In genomic region chr10:79224263-79224949, GRCh38 we compare ENCODE assay signal across 12 cellular contexts.
DNase-seq lines count a peak whose midpoint lies in the region; ATAC-seq and TF ChIP-seq lines count a peak whose summit lies in the region.
"Had no signal": no experiment of that assay in that cellular context is flagged by ENCODE, and none has a peak within 500 bp of the region (broad histone marks: within the 10 kb centered on the region; RNA-seq: fewer than 3 reads in every experiment).

No MANE protein-coding gene starts in this region.

- H3K4me3 Mint-ChIP-seq in endothelial cell (ENCODE audit: unreplicated experiment): peak overlapping the region; percentile 62
- H3K4me3 Mint-ChIP-seq in stimulated activated effector memory CD8-positive, alpha-beta T cell treated with anti-CD3 and anti-CD28 coated beads, Interleukin-12 subunit alpha, Interleukin-12 subunit beta, amount 100 ng/mL, for 72 hours: no peak overlapping the region

- no peak overlapping the region for H3K4ac ChIP-seq in IMR-90 (ENCODE audit: low read depth, low read length)

- no peak for TF ChIP-seq POLR2A in IMR-90 (IDR thresholded peaks at IDR 0.05; ENCODE audit: low read depth, low read length)

- no peak overlapping the region for H2AK9ac ChIP-seq in IMR-90 (replicated peaks; ENCODE audit: low read depth, low read length, poor library complexity)

- dilution Hi-C loops in IMR-90 (cut with HindIII; ENCODE audit: low sequenced_read_pairs, unreplicated experiment): no loop called here

- peaks cover 39% of the 10 kb centered on the region for H3K9me1 ChIP-seq in IMR-90 (ENCODE audit: insufficient read depth, low read length)

- H4K20me1 ChIP-seq in IMR-90 (ENCODE audit: insufficient read depth, low read length): peaks cover 63% of the 10 kb centered on the region

- H3K9me3 ChIP-seq in IMR-90 (ENCODE audit: control insufficient read depth, insufficient read depth, low read length) (no peaks in the 10 kb centered on the region), muscle layer of colon (ENCODE audit: low read length) (no peaks in the 10 kb centered on the region)

- intact Hi-C loops in IMR-90 (cut with micrococcal nuclease): no loop called here

- CTCF ChIA-PET in IMR-90 (lab: Yijun Ruan, JAX): no interaction called here

- H3K23ac ChIP-seq in IMR-90 (ENCODE audit: low read depth, low read length): no peak overlapping the region

- no peaks in the 10 kb centered on the region for H3K9me3 Mint-ChIP-seq in endothelial cell (ENCODE audit: unreplicated experiment)
- H3K9me3 Mint-ChIP-seq in stimulated activated effector memory CD8-positive, alpha-beta T cell treated with anti-CD3 and anti-CD28 coated beads, Interleukin-12 subunit alpha, Interleukin-12 subunit beta, amount 100 ng/mL, for 72 hours: no peaks in the 10 kb centered on the region

- H2AFZ ChIP-seq in IMR-90 (replicated peaks; ENCODE audit: low read length, poor library complexity): peak overlapping the region; percentile 29

- H3K56ac ChIP-seq in IMR-90 (ENCODE audit: extremely low read depth, insufficient read depth, low read length): no peak overlapping the region

- H4K8ac ChIP-seq in IMR-90 (ENCODE audit: low read depth in 2 of 2, low read length in 2 of 2): no peak overlapping the region

- no peak overlapping the region for H2BK120ac ChIP-seq in IMR-90 (ENCODE audit: low read depth, low read length)

- peaks cover 12% of the 10 kb centered on the region for H3K36me3 Mint-ChIP-seq in endothelial cell (ENCODE audit: low read depth, unreplicated experiment)
- peaks cover 7% of the 10 kb centered on the region for H3K36me3 Mint-ChIP-seq in stimulated activated effector memory CD8-positive, alpha-beta T cell treated with anti-CD3 and anti-CD28 coated beads, Interleukin-12 subunit alpha, Interleukin-12 subunit beta, amount 100 ng/mL, for 72 hours

- H3K9ac ChIP-seq in IMR-90 (ENCODE audit: low read depth, low read length): no peak overlapping the region
- H3K9ac ChIP-seq in muscle layer of colon (ENCODE audit: low read length): no peak overlapping the region

- no peak overlapping the region for H2BK15ac ChIP-seq in IMR-90 (ENCODE audit: low read depth, low read length)

- H3K27me3 ChIP-seq in IMR-90 (ENCODE audit: control insufficient read depth, insufficient read depth, low read length) (no peaks in the 10 kb centered on the region), muscle layer of colon (ENCODE audit: control insufficient read depth in 1 of 2, insufficient read depth in 2 of 2, low read length in 2 of 2) (no peaks in the 10 kb centered on the region)

- H3K18ac ChIP-seq in IMR-90 (ENCODE audit: low read depth, low read length): no peak overlapping the region

- 0 out of 2 replicates have a peak overlapping the region, but pooled peaks have one; percentile 4 for H2AK5ac ChIP-seq in IMR-90 (ENCODE audit: low read depth, low read length)

- no peak overlapping the region for H4K91ac ChIP-seq in IMR-90 (ENCODE audit: insufficient read depth, low read depth, low read length)

- ATAC-seq in IMR-90 (ENCODE audit: low read depth) (no peak), GM19035 (IDR thresholded peaks at IDR 0.05; ENCODE audit: unreplicated experiment) (no peak)
- ATAC-seq in stimulated activated effector memory CD8-positive, alpha-beta T cell treated with anti-CD3 and anti-CD28 coated beads, Interleukin-12 subunit alpha, Interleukin-12 subunit beta, amount 100 ng/mL, for 72 hours: no peak

- H3K14ac ChIP-seq in IMR-90 (replicated peaks; ENCODE audit: low read depth, low read length): no peak overlapping the region

- peaks cover 50% of the 10 kb centered on the region for H3K4me1 ChIP-seq in IMR-90 (ENCODE audit: control insufficient read depth, insufficient read depth, low read length)
- peaks cover 89% of the 10 kb centered on the region for H3K4me1 ChIP-seq in muscle layer of colon (ENCODE audit: insufficient read depth, low read length)

- DNase-seq in IMR-90 (no peak), endothelial cell (ENCODE audit: low spot score) (no peak), RKO (ENCODE audit: low spot score) (no peak), NCI-H187 (lab: John Stamatoyannopoulos, UW) (no peak), OCI-M1 (lab: John Stamatoyannopoulos, UW) (no peak)
- no peak for DNase-seq in stimulated activated effector memory CD8-positive, alpha-beta T cell treated with anti-CD3 and anti-CD28 coated beads, Interleukin-12 subunit alpha, Interleukin-12 subunit beta, amount 100 ng/mL, for 72 hours (ENCODE audit: low spot score in 2 of 2)
- DNase-seq: activated naive CD4-positive, alpha-beta T cell treated with anti-CD3 and anti-CD28 coated beads, Interleukin-2, amount 50 U/mL, for 16 hours; DMS53; NCI-H1105; stimulated activated CD4-positive, alpha-beta T cell treated with anti-CD3 and anti-CD28 coated beads, Interleukin-15, amount 100 ng/mL, for 24 hours had no signal

- no peak overlapping the region; the same call in 1 of the 2 replicates for H3K4me2 ChIP-seq in IMR-90 (ENCODE audit: low read depth, low read length)

- H3K36me3 ChIP-seq in IMR-90 (ENCODE audit: control insufficient read depth, insufficient read depth, low read length) (peaks cover 48% of the 10 kb centered on the region), muscle layer of colon (ENCODE audit: insufficient read depth, low read length) (peaks cover 19% of the 10 kb centered on the region)

- no peak for TF ChIP-seq RAD21 in IMR-90 (IDR thresholded peaks at IDR 0.05; ENCODE audit: low read length)

- no peak for TF ChIP-seq CTCF in IMR-90 (conservative IDR thresholded peaks at IDR 0.05; ENCODE audit: low read depth, low read length)
- no peak for TF ChIP-seq CTCF in endothelial cell (IDR thresholded peaks at IDR 0.05; ENCODE audit: unreplicated experiment)

- BruUV-seq in IMR-90 (replicated peaks; lab: Mats Ljungman, UMichigan): no TSS peak

- H3K27me3 Mint-ChIP-seq in endothelial cell (ENCODE audit: unreplicated experiment): peaks cover 23% of the 10 kb centered on the region

- WGBS in IMR-90 (ENCODE audit: extremely low coverage in 2 of 2, insufficient read length in 1 of 2), 2 experiments: 80% methylated on average over 3 of the region's 11 CpGs; no CpG with 5 or more reads in 1 of the 2 experiments

- in situ Hi-C loops in IMR-90 (cut with MboI; ENCODE audit: low sequenced_read_pairs): no loop called here

- peak overlapping the region; percentile 91 for H3K27ac Mint-ChIP-seq in endothelial cell (ENCODE audit: unreplicated experiment)
- H3K27ac Mint-ChIP-seq in stimulated activated effector memory CD8-positive, alpha-beta T cell treated with anti-CD3 and anti-CD28 coated beads, Interleukin-12 subunit alpha, Interleukin-12 subunit beta, amount 100 ng/mL, for 72 hours: peak overlapping the region; percentile 77

- H3K4me3 ChIP-seq in IMR-90 (ENCODE audit: insufficient read depth, low read depth, low read length): no peak overlapping the region
- no peak overlapping the region for H3K4me3 ChIP-seq in muscle layer of colon (ENCODE audit: low read depth in 1 of 2, low read length in 2 of 2)

- H2BK5ac ChIP-seq in IMR-90 (ENCODE audit: low read depth, low read length, poor library complexity, severe bottlenecking): no peak overlapping the region

- no peak overlapping the region for H2BK20ac ChIP-seq in IMR-90 (ENCODE audit: low read depth, low read length)

- no peak overlapping the region for H4K5ac ChIP-seq in IMR-90 (ENCODE audit: low read depth, low read length)

- POLR2A ChIA-PET in IMR-90 (lab: Charles Lee; ENCODE audit: unreplicated experiment): interaction anchor here (0.6 kb wide), 1 partner anchor 23 kb away, joined by 6 read pairs; no protein-coding TSS in a partner anchor

- peaks cover 61% of the 10 kb centered on the region for H3K4me1 Mint-ChIP-seq in endothelial cell (ENCODE audit: unreplicated experiment)
- H3K4me1 Mint-ChIP-seq in stimulated activated effector memory CD8-positive, alpha-beta T cell treated with anti-CD3 and anti-CD28 coated beads, Interleukin-12 subunit alpha, Interleukin-12 subunit beta, amount 100 ng/mL, for 72 hours: peaks cover 5% of the 10 kb centered on the region

- H3K79me1 ChIP-seq in IMR-90 (ENCODE audit: low read depth in 1 of 2, low read length in 2 of 2): peaks cover 64 to 98% of the 10 kb centered on the region in 2 experiments

- H3K27ac ChIP-seq in IMR-90 (ENCODE audit: insufficient read depth, low read length): no peak overlapping the region
- H3K27ac ChIP-seq in muscle layer of colon (ENCODE audit: low read depth, low read length): peak overlapping the region; percentile 95

TF ChIP-seq in IMR-90, 13 proteins besides CTCF, POLR2A, EP300 and RAD21:
- TF ChIP-seq CEBPB (IDR thresholded peaks at IDR 0.05; ENCODE audit: low read depth, low read length) (no peak), SMC3 (IDR thresholded peaks at IDR 0.05; ENCODE audit: low read depth, low read length) (no peak), NFE2L2 (IDR thresholded peaks at IDR 0.05; ENCODE audit: low read depth, low read length) (no peak), MXI1 (IDR thresholded peaks at IDR 0.05; ENCODE audit: borderline replicate concordance, low read depth, low read length) (no peak), USF2 (IDR thresholded peaks at IDR 0.05; ENCODE audit: low read depth, low read length) (no peak), MAZ (IDR thresholded peaks at IDR 0.05; ENCODE audit: borderline replicate concordance, low read depth, low read length) (no peak), RFX5 (IDR thresholded peaks at IDR 0.05; ENCODE audit: low read depth, low read length) (no peak), CHD1 (IDR thresholded peaks at IDR 0.05; ENCODE audit: low read depth, low read length) (no peak), RCOR1 (IDR thresholded peaks at IDR 0.05; ENCODE audit: insufficient replicate concordance, low read length) (no peak), BHLHE40 (IDR thresholded peaks at IDR 0.05; ENCODE audit: low read depth, low read length) (no peak), FOS (IDR thresholded peaks at IDR 0.05; ENCODE audit: low read depth, low read length) (no peak)
- TF ChIP-seq, protein P1, sequence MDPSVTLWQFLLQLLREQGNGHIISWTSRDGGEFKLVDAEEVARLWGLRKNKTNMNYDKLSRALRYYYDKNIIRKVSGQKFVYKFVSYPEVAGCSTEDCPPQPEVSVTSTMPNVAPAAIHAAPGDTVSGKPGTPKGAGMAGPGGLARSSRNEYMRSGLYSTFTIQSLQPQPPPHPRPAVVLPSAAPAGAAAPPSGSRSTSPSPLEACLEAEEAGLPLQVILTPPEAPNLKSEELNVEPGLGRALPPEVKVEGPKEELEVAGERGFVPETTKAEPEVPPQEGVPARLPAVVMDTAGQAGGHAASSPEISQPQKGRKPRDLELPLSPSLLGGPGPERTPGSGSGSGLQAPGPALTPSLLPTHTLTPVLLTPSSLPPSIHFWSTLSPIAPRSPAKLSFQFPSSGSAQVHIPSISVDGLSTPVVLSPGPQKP (IDR thresholded peaks at IDR 0.05; ENCODE audit: borderline replicate concordance, low read depth, low read length): no peak
